In genomic region chr6:144119376-144119775, GRCh38 we compare ENCODE assay signal across 9 cellular contexts. TPM values are rescaled to one million over a fixed set of nuclear protein-coding genes. Genes with fewer than 3 reads are reported as not detected.
"Had no signal": no experiment of that assay in that cellular context is flagged by ENCODE, and none has a peak within 500 bp of the region (broad histone marks: within the 10 kb centered on the region; RNA-seq: fewer than 3 reads in every experiment).

No MANE protein-coding gene starts in this region.

- H3K4me3 ChIP-seq: HAP-1, K562 had no signal

- H3K9me3 ChIP-seq: HAP-1 had no signal

- DNase-seq: GOT3, H7, HFFc6, IMR-90, KG1 had no signal

- H3K4me1 ChIP-seq: HAP-1 had no signal

- H3K36me3 ChIP-seq: HAP-1 had no signal

RNA-seq across cellular contexts. Expression of gene STX11, which starts 30.9 kb away (rescaled TPM):
- total RNA-seq: H4, H7, HT-29 had no signal
